In genomic region chr16:28900601-28901000, GRCh38 we compare ENCODE assay signal across 21 cellular contexts. TPM values are rescaled to one million over a fixed set of nuclear protein-coding genes. Genes with fewer than 3 reads are reported as not detected.
"Had no signal": no experiment of that assay in that cellular context is flagged by ENCODE, and none has a peak within 500 bp of the region (broad histone marks: within the 10 kb centered on the region; RNA-seq: fewer than 3 reads in every experiment).

No MANE protein-coding gene starts in this region.

- H3K27ac Mint-ChIP-seq: activated CD8-positive, alpha-beta memory T cell treated with anti-CD3 and anti-CD28 coated beads, Interleukin-2, amount 10 ng/mL, durations not matched to agents 7 days and 5 days; activated naive CD8-positive, alpha-beta T cell; neural progenitor cell; stimulated activated naive CD8-positive, alpha-beta T cell treated with anti-CD3 and anti-CD28 coated beads, Interleukin-15, Interleukin-2, amounts not matched to agents 100 ng/mL and 50 ng/mL, for 24 hours had no signal

- H3K4me1 ChIP-seq: esophagus squamous epithelium, neural progenitor cell, tibial nerve had no signal

- H3K4me3 ChIP-seq: cardiac muscle cell, esophagus squamous epithelium, mucosa of descending colon, neural progenitor cell, ovary, psoas muscle, skin epidermis, tibial nerve had no signal

- H3K9me3 Mint-ChIP-seq: effector memory CD8-positive, alpha-beta T cell; naive B cell; neural progenitor cell; stimulated activated naive CD8-positive, alpha-beta T cell treated with anti-CD3 and anti-CD28 coated beads, Interleukin-15, Interleukin-2, amounts not matched to agents 100 ng/mL and 50 ng/mL, for 24 hours had no signal

- H3K9me3 ChIP-seq: esophagus squamous epithelium, mucosa of descending colon, ovary, psoas muscle, tibial nerve had no signal

- H3K36me3 ChIP-seq: cardiac muscle cell, neural progenitor cell, ovary had no signal

- H3K27me3 ChIP-seq: cardiac muscle cell, esophagus squamous epithelium, neural progenitor cell, ovary, tibial nerve had no signal

- H3K27me3 Mint-ChIP-seq: activated CD8-positive, alpha-beta memory T cell treated with anti-CD3 and anti-CD28 coated beads, Interleukin-2, amount 10 ng/mL, durations not matched to agents 7 days and 5 days; activated naive CD8-positive, alpha-beta T cell; effector memory CD8-positive, alpha-beta T cell; naive B cell; stimulated activated naive CD8-positive, alpha-beta T cell treated with anti-CD3 and anti-CD28 coated beads, Interleukin-15, Interleukin-2, amounts not matched to agents 100 ng/mL and 50 ng/mL, for 24 hours had no signal

- H3K27ac ChIP-seq: cardiac muscle cell, esophagus squamous epithelium, neural progenitor cell, ovary, psoas muscle, skin epidermis, tibial nerve, WERI-Rb-1 had no signal

- H3K4me1 Mint-ChIP-seq: neural progenitor cell had no signal

- DNase-seq: activated CD4-positive, alpha-beta T cell treated with anti-CD3 and anti-CD28 coated beads for 1 hour; activated CD4-positive, alpha-beta T cell treated with anti-CD3 and anti-CD28 coated beads, Interleukin-2, amount 50 U/mL, for 48 hours; activated CD8-positive, alpha-beta memory T cell treated with anti-CD3 and anti-CD28 coated beads, Interleukin-2, amount 10 ng/mL, durations not matched to agents 7 days and 5 days; effector memory CD8-positive, alpha-beta T cell; esophagus squamous epithelium; mesenchymal stem cell; mucosa of descending colon; naive B cell; ovary; psoas muscle; right cardiac atrium; WERI-Rb-1 had no signal

- H3K4me2 ChIP-seq: neural progenitor cell had no signal

- ATAC-seq: effector memory CD8-positive, alpha-beta T cell; mucosa of descending colon; psoas muscle; right cardiac atrium had no signal

- FAIRE-seq: urothelium cell line had no signal

- H2AFZ ChIP-seq: neural progenitor cell had no signal

- H3K9ac ChIP-seq: neural progenitor cell had no signal

- H3K4me3 Mint-ChIP-seq: activated CD8-positive, alpha-beta memory T cell treated with anti-CD3 and anti-CD28 coated beads, Interleukin-2, amount 10 ng/mL, durations not matched to agents 7 days and 5 days; activated naive CD8-positive, alpha-beta T cell; effector memory CD8-positive, alpha-beta T cell; naive B cell; neural progenitor cell; stimulated activated naive CD8-positive, alpha-beta T cell treated with anti-CD3 and anti-CD28 coated beads, Interleukin-15, Interleukin-2, amounts not matched to agents 100 ng/mL and 50 ng/mL, for 24 hours had no signal

RNA-seq across cellular contexts. Expression of gene CD19, which starts 31.2 kb away (rescaled TPM):
- total RNA-seq: activated CD8-positive, alpha-beta memory T cell treated with anti-CD3 and anti-CD28 coated beads, Interleukin-2, amount 10 ng/mL, durations not matched to agents 7 days and 5 days; dermis microvascular lymphatic vessel endothelial cell; T-helper 2 cell treated with Interferon-gamma antibody and Interleukin-4, amounts not matched to agents 100 ng/mL and 5 ng/mL, for 36 hours had no signal
- polyA plus RNA-seq: cardiac muscle cell had no signal
